Comparison of ENCODE assay signal across 10 cellular contexts in genomic region chr1:95953005-95953404, GRCh38.
A peak's percentile ranks its signal among the peaks of the same experiment; 100 is the strongest.
DNase-seq lines count a peak whose midpoint lies in the region; ATAC-seq lines count a peak whose summit lies in the region.
"Had no signal": no experiment of that assay in that cellular context is flagged by ENCODE, and none has a peak within 500 bp of the region (broad histone marks: within the 10 kb centered on the region; RNA-seq: fewer than 3 reads in every experiment).

No MANE protein-coding gene starts in this region.

- ATAC-seq in GM18867 (IDR thresholded peaks at IDR 0.05; ENCODE audit: unreplicated experiment) (no peak), GM21528 (IDR thresholded peaks at IDR 0.05; ENCODE audit: low FRiP score, unreplicated experiment) (no peak), GM21786 (IDR thresholded peaks at IDR 0.05; ENCODE audit: unreplicated experiment) (no peak)
- ATAC-seq: stimulated activated naive CD8-positive, alpha-beta T cell treated with anti-CD3 and anti-CD28 coated beads, Interleukin-15, amount 100 ng/mL, for 72 hours had no signal

- DNase-seq in EL (peak; percentile 21), NCI-H1417 (lab: John Stamatoyannopoulos, UW) (peak in 2 of 3 experiments; percentile 28 to 68), cerebellum (ENCODE audit: low spot score) (peak; percentile 3), middle frontal gyrus (ENCODE audit: extremely low spot score, low spot score) (peak; percentile 5), amniotic stem cell (lab: John Stamatoyannopoulos, UW) (no peak)
- DNase-seq: NCI-H1694 treated with DMSO at 0.1 percent for 48 hours; stimulated activated naive CD8-positive, alpha-beta T cell treated with anti-CD3 and anti-CD28 coated beads, Interleukin-15, amount 100 ng/mL, for 72 hours had no signal
